8 cellular contexts compared by ENCODE assay signal in genomic region chr11:133064152-133064877, GRCh38.
DNase-seq lines count a peak whose midpoint lies in the region; TF ChIP-seq lines count a peak whose summit lies in the region.

No MANE protein-coding gene starts in this region.

- H4K20me1 ChIP-seq in MM.1S (ENCODE audit: insufficient read depth, low read length): no peaks in the 10 kb centered on the region

- H3K36me3 ChIP-seq in MM.1S (replicated peaks; ENCODE audit: insufficient read depth, low read length): no peaks in the 10 kb centered on the region

- TF ChIP-seq CTCF in MM.1S (IDR thresholded peaks at IDR 0.05; ENCODE audit: low read length): peak; percentile 40

- no peak overlapping the region for H3K27ac ChIP-seq in MM.1S (ENCODE audit: low read length)

- no peaks in the 10 kb centered on the region for H3K4me1 ChIP-seq in MM.1S (ENCODE audit: low read length)

- H3K9ac ChIP-seq in MM.1S (ENCODE audit: low read length): no peak overlapping the region

- no peaks in the 10 kb centered on the region for H3K36me3 Mint-ChIP-seq in activated T-helper 2 cell treated with anti-CD3 and anti-CD28 coated beads, Interferon-gamma antibody, Interleukin-2, Interleukin-4, amounts not matched to agents 10 μg/mL and 5 μg/mL and 100 μg/mL, durations not matched to agents 14 hours and 24 hours and 36 hours (ENCODE audit: low read depth)

- 0 out of 2 replicates have a peak overlapping the region, but pooled peaks have one; percentile 1 for H2AFZ ChIP-seq in MM.1S (ENCODE audit: low read length)

- H3K27me3 Mint-ChIP-seq in activated T-helper 2 cell treated with anti-CD3 and anti-CD28 coated beads, Interferon-gamma antibody, Interleukin-2, Interleukin-4, amounts not matched to agents 10 μg/mL and 5 μg/mL and 100 μg/mL, durations not matched to agents 14 hours and 24 hours and 36 hours (ENCODE audit: low read depth): peaks cover 11% of the 10 kb centered on the region

- H3K9me3 ChIP-seq in MM.1S (replicated peaks; ENCODE audit: insufficient read depth, low read length): no peaks in the 10 kb centered on the region

- no peaks in the 10 kb centered on the region for H3K9me2 ChIP-seq in MM.1S (replicated peaks; ENCODE audit: insufficient read depth, low read length)

- intact Hi-C loops in activated T-helper 2 cell treated with anti-CD3 and anti-CD28 coated beads, Interferon-gamma antibody, Interleukin-2, Interleukin-4, amounts not matched to agents 10 μg/mL and 5 μg/mL and 100 μg/mL, durations not matched to agents 14 hours and 24 hours and 36 hours (cut with micrococcal nuclease): no loop called here

- no peak overlapping the region for H3K27ac Mint-ChIP-seq in activated T-helper 2 cell treated with anti-CD3 and anti-CD28 coated beads, Interferon-gamma antibody, Interleukin-2, Interleukin-4, amounts not matched to agents 10 μg/mL and 5 μg/mL and 100 μg/mL, durations not matched to agents 14 hours and 24 hours and 36 hours

- H3K27me3 ChIP-seq in MM.1S (replicated peaks; ENCODE audit: insufficient read depth, low read length): no peaks in the 10 kb centered on the region

- H3K9me3 Mint-ChIP-seq in activated T-helper 2 cell treated with anti-CD3 and anti-CD28 coated beads, Interferon-gamma antibody, Interleukin-2, Interleukin-4, amounts not matched to agents 10 μg/mL and 5 μg/mL and 100 μg/mL, durations not matched to agents 14 hours and 24 hours and 36 hours: no peaks in the 10 kb centered on the region

- H3K4me3 ChIP-seq in MM.1S (ENCODE audit: low read length): peak overlapping the region; percentile 24; the same call in 1 of the 2 replicates

- H3K4me3 Mint-ChIP-seq in activated T-helper 2 cell treated with anti-CD3 and anti-CD28 coated beads, Interferon-gamma antibody, Interleukin-2, Interleukin-4, amounts not matched to agents 10 μg/mL and 5 μg/mL and 100 μg/mL, durations not matched to agents 14 hours and 24 hours and 36 hours (ENCODE audit: low read depth): no peak overlapping the region

- no peaks in the 10 kb centered on the region for H3F3A ChIP-seq in MM.1S (ENCODE audit: insufficient read depth, low read length)

- H3K79me2 ChIP-seq in MM.1S (ENCODE audit: low read length): no peaks in the 10 kb centered on the region

- DNase-seq in EH (ENCODE audit: low read depth): peak; percentile 75
- DNase-seq in MM.1S: peak; percentile 37
- DNase-seq in anterior cingulate cortex (lab: John Stamatoyannopoulos, UW): peak in 55 of 58 donors; percentile 30 to 86 (median 66)
- DNase-seq in hippocampal formation (lab: John Stamatoyannopoulos, UW): peak; percentile 65 to 73
- DNase-seq in putamen (ENCODE audit: low spot score): peak; percentile 42
- DNase-seq in NOMO-1 treated with DMSO at 0.1 percent for 48 hours (lab: John Stamatoyannopoulos, UW; ENCODE audit: unreplicated experiment): no peak
- DNase-seq in NCI-H187 (lab: John Stamatoyannopoulos, UW): no peak
- no peak for DNase-seq in activated T-helper 2 cell treated with anti-CD3 and anti-CD28 coated beads, Interferon-gamma antibody, Interleukin-2, Interleukin-4, amounts not matched to agents 10 μg/mL and 5 μg/mL and 100 μg/mL, durations not matched to agents 14 hours and 24 hours and 36 hours (ENCODE audit: low spot score)

- H3K4me1 Mint-ChIP-seq in activated T-helper 2 cell treated with anti-CD3 and anti-CD28 coated beads, Interferon-gamma antibody, Interleukin-2, Interleukin-4, amounts not matched to agents 10 μg/mL and 5 μg/mL and 100 μg/mL, durations not matched to agents 14 hours and 24 hours and 36 hours (ENCODE audit: low read depth): peaks cover 4% of the 10 kb centered on the region

- H3K4me2 ChIP-seq in MM.1S (ENCODE audit: low read depth, low read length): peak overlapping the region; percentile 55

Comparison
In these comparisons a context has a peak if more than half of its experiments do, and no peak if none do; other contexts are left out.
1. DNase-seq: peak in EH (single experiment), MM.1S (single experiment), anterior cingulate cortex (55 of 58), hippocampal formation (2 of 2) and putamen (single experiment); none in NOMO-1 treated with DMSO at 0.1 percent for 48 hours (single experiment), NCI-H187 (0 of 2) and activated T-helper 2 cell treated with anti-CD3 and anti-CD28 coated beads, Interferon-gamma antibody, Interleukin-2, Interleukin-4, amounts not matched to agents 10 μg/mL and 5 μg/mL and 100 μg/mL, durations not matched to agents 14 hours and 24 hours and 36 hours (single experiment).